ENCODE assay signal across 25 cellular contexts in genomic region chr15:79194386-79194785, GRCh38.
"Had no signal": no experiment of that assay in that cellular context is flagged by ENCODE, and none has a peak within 500 bp of the region (broad histone marks: within the 10 kb centered on the region; RNA-seq: fewer than 3 reads in every experiment).

No MANE protein-coding gene starts in this region.

- H3K36me3 ChIP-seq: colonic mucosa, esophagus squamous epithelium, gastrocnemius medialis, heart left ventricle, left lung, lower lobe of right lung had no signal

- FAIRE-seq: endometrium, islet of Langerhans, keratinocyte had no signal

- DNase-seq: colonic mucosa; cortex of kidney; effector CD8-positive, alpha-beta T cell; effector memory CD8-positive, alpha-beta T cell; endodermal cell; erythroblast; esophagus squamous epithelium; foreskin fibroblast; foreskin melanocyte; gastrocnemius medialis; glutamatergic neuron; heart left ventricle; hippocampal formation; left cardiac atrium; left lung; left ventricle myocardium superior; lower lobe of right lung; mesenchymal stem cell; mucosa of descending colon; naive B cell had no signal

- ATAC-seq: effector memory CD8-positive, alpha-beta T cell; esophagus mucosa; gastrocnemius medialis; heart left ventricle; left cardiac atrium; left lung; left ventricle myocardium superior; lower lobe of right lung; mucosa of descending colon had no signal

- H3K4me3 ChIP-seq: colonic mucosa, esophagus squamous epithelium, gastrocnemius medialis, heart left ventricle, left lung, lower lobe of right lung, mucosa of descending colon had no signal

- H3K27ac ChIP-seq: colonic mucosa, epithelial cell of prostate, esophagus squamous epithelium, gastrocnemius medialis, heart left ventricle, left lung, lower lobe of right lung had no signal

- H3K4me1 ChIP-seq: colonic mucosa, esophagus squamous epithelium, gastrocnemius medialis, heart left ventricle, left lung, lower lobe of right lung had no signal

- H3K9me3 ChIP-seq: colonic mucosa, esophagus squamous epithelium, gastrocnemius medialis, heart left ventricle, left lung, lower lobe of right lung, mucosa of descending colon had no signal

- H3K27me3 ChIP-seq: colonic mucosa had no signal
